ENCODE assay signal across 19 cellular contexts in the genomic region with DNA sequence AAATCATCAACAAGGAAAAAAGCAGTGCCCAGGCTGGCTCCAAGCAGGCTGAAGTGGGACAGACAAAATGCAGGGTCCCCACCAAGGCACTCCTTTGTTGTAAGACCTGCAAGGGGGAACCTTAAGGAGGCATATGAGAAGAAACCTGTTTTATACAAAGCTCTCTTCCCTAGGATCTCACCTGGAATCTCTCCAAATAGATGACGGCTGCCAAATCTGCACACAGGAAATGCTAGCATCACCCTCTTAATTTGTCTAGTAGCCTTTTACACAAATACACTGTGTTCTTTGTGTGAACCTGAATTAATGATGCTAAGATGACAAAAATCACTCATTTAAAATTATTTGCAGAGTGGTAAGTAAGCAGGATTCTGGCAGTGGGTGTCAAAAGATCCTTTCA.
DNase-seq lines count a peak whose midpoint lies in the region; ATAC-seq and TF ChIP-seq lines count a peak whose summit lies in the region.
"Had no signal": no experiment of that assay in that cellular context is flagged by ENCODE, and none has a peak within 500 bp of the region (broad histone marks: within the 10 kb centered on the region; RNA-seq: fewer than 3 reads in every experiment).

No MANE protein-coding gene starts in this region.

- H3K4me3 Mint-ChIP-seq in brain: peak overlapping the region in 1 of 5 experiments; percentile 12
- H3K4me3 Mint-ChIP-seq: activated CD4-positive, alpha-beta memory T cell treated with anti-CD3 and anti-CD28 coated beads, Interleukin-2, amount 10 ng/mL, durations not matched to agents 7 days and 5 days; activated naive CD8-positive, alpha-beta T cell treated with anti-CD3 and anti-CD28 coated beads, Interleukin-2, amount 10 ng/mL, durations not matched to agents 7 days and 5 days; mesothelial cell of epicardium; neural crest cell had no signal

- no peak for TF ChIP-seq CTCF in brain (conservative IDR thresholded peaks at IDR 0.05)

- no peak overlapping the region for H4K12ac ChIP-seq in trophoblast cell (ENCODE audit: low read depth, low read length)

- no peak overlapping the region for H3K4me3 ChIP-seq in trophoblast cell (ENCODE audit: low read depth, low read length)

- H3K79me1 ChIP-seq in trophoblast cell (ENCODE audit: low read length): no peaks in the 10 kb centered on the region

- H3K9ac ChIP-seq in trophoblast cell (ENCODE audit: low read length): no peak overlapping the region

- DNase-seq in Daoy (ENCODE audit: low read depth) (peak; percentile 33), NCI-H2196 (lab: John Stamatoyannopoulos, UW; ENCODE audit: unreplicated experiment) (peak; percentile 70), trophoblast cell (no peak), NCI-H1105 treated with DMSO at 0.1 percent for 48 hours (lab: John Stamatoyannopoulos, UW) (no peak)
- DNase-seq: activated CD4-positive, alpha-beta memory T cell treated with anti-CD3 and anti-CD28 coated beads, Interleukin-2, amount 10 ng/mL, durations not matched to agents 7 days and 5 days; activated naive CD8-positive, alpha-beta T cell treated with anti-CD3 and anti-CD28 coated beads, Interleukin-2, amount 10 ng/mL, durations not matched to agents 7 days and 5 days; activated T-cell treated with anti-CD3 and anti-CD28 coated beads, Interleukin-2, amount 50 U/mL, for 48 hours; cerebellar nuclear complex; KBM-7; kidney glomerular epithelial cell; NCI-H1436; NCI-H510A treated with DMSO at 0.1 percent for 48 hours had no signal

- no peak overlapping the region for H3K18ac ChIP-seq in trophoblast cell (ENCODE audit: low read length)

- ATAC-seq in GM19452 (IDR thresholded peaks at IDR 0.05; ENCODE audit: unreplicated experiment): no peak
- no peak for ATAC-seq in GM21447 (IDR thresholded peaks at IDR 0.05; ENCODE audit: unreplicated experiment)
- ATAC-seq: Panc1 had no signal

- no peaks in the 10 kb centered on the region for H3K36me3 ChIP-seq in trophoblast cell (ENCODE audit: control insufficient read depth in 1 of 2, insufficient read depth in 2 of 2, low read length in 2 of 2)

- H3K36me3 Mint-ChIP-seq in brain: no peaks in the 10 kb centered on the region
- H3K36me3 Mint-ChIP-seq: activated naive CD8-positive, alpha-beta T cell treated with anti-CD3 and anti-CD28 coated beads, Interleukin-2, amount 10 ng/mL, durations not matched to agents 7 days and 5 days; mesothelial cell of epicardium had no signal

- no peak overlapping the region for H3K4ac ChIP-seq in trophoblast cell (ENCODE audit: low read depth, low read length)

- H2BK120ac ChIP-seq in trophoblast cell (ENCODE audit: insufficient read depth, low read length, poor library complexity): no peak overlapping the region

- no peak overlapping the region for H3K27ac ChIP-seq in trophoblast cell (ENCODE audit: low read depth, low read length)

- no peak overlapping the region for H2BK5ac ChIP-seq in trophoblast cell (ENCODE audit: low read depth, low read length, poor library complexity)

- peak overlapping the region; percentile 17 for H2AFZ ChIP-seq in trophoblast cell (ENCODE audit: insufficient read depth, low read length, poor library complexity)

- no peak overlapping the region for H4K91ac ChIP-seq in trophoblast cell (ENCODE audit: low read depth, low read length)

- H3K23ac ChIP-seq in trophoblast cell (ENCODE audit: low read length): no peak overlapping the region

- peak overlapping the region in 3 of 5 experiments; percentile 32 to 67 (median 62) for H3K27ac Mint-ChIP-seq in brain
- H3K27ac Mint-ChIP-seq: activated CD4-positive, alpha-beta memory T cell treated with anti-CD3 and anti-CD28 coated beads, Interleukin-2, amount 10 ng/mL, durations not matched to agents 7 days and 5 days; activated naive CD8-positive, alpha-beta T cell treated with anti-CD3 and anti-CD28 coated beads, Interleukin-2, amount 10 ng/mL, durations not matched to agents 7 days and 5 days; mesothelial cell of epicardium had no signal

- no peak overlapping the region for H4K8ac ChIP-seq in trophoblast cell (ENCODE audit: low read depth, low read length)

- H3K79me2 ChIP-seq in trophoblast cell (ENCODE audit: control insufficient read depth, insufficient read depth, low read length, poor library complexity): no peaks in the 10 kb centered on the region

- H2AK5ac ChIP-seq in trophoblast cell (ENCODE audit: low read length): no peak overlapping the region

- no peaks in the 10 kb centered on the region for H3K9me3 ChIP-seq in trophoblast cell (ENCODE audit: insufficient read depth, low read depth, low read length)

- H2BK12ac ChIP-seq in trophoblast cell (ENCODE audit: low read length): no peak overlapping the region

- H3K4me1 ChIP-seq in trophoblast cell (ENCODE audit: control insufficient read depth in 1 of 2, insufficient read depth in 2 of 2, low read length in 2 of 2): no peaks in the 10 kb centered on the region

- H3K4me2 ChIP-seq in trophoblast cell (ENCODE audit: low read length): no peak overlapping the region

- no peaks in the 10 kb centered on the region for H3K9me3 Mint-ChIP-seq in brain
- H3K9me3 Mint-ChIP-seq: activated CD4-positive, alpha-beta memory T cell treated with anti-CD3 and anti-CD28 coated beads, Interleukin-2, amount 10 ng/mL, durations not matched to agents 7 days and 5 days; activated naive CD8-positive, alpha-beta T cell treated with anti-CD3 and anti-CD28 coated beads, Interleukin-2, amount 10 ng/mL, durations not matched to agents 7 days and 5 days; mesothelial cell of epicardium; neural crest cell had no signal

- H3K27me3 Mint-ChIP-seq in brain: peaks cover 7% of the 10 kb centered on the region
- H3K27me3 Mint-ChIP-seq: activated CD4-positive, alpha-beta memory T cell treated with anti-CD3 and anti-CD28 coated beads, Interleukin-2, amount 10 ng/mL, durations not matched to agents 7 days and 5 days had no signal

- peaks cover 19% of the 10 kb centered on the region for H3K4me1 Mint-ChIP-seq in brain
- H3K4me1 Mint-ChIP-seq: activated CD4-positive, alpha-beta memory T cell treated with anti-CD3 and anti-CD28 coated beads, Interleukin-2, amount 10 ng/mL, durations not matched to agents 7 days and 5 days; activated naive CD8-positive, alpha-beta T cell treated with anti-CD3 and anti-CD28 coated beads, Interleukin-2, amount 10 ng/mL, durations not matched to agents 7 days and 5 days had no signal

- H3K27me3 ChIP-seq in trophoblast cell (ENCODE audit: insufficient read depth, low read length): no peaks in the 10 kb centered on the region
- H3K27me3 ChIP-seq: foreskin keratinocyte had no signal

- H3K14ac ChIP-seq in trophoblast cell (ENCODE audit: low read length): no peak overlapping the region

- WGBS in trophoblast cell (ENCODE audit: extremely low coverage, insufficient coverage, insufficient read length): no CpG with 5 or more reads among the region's 1 CpG

Comparison
In these comparisons a context has a peak if more than half of its experiments do, and no peak if none do; other contexts are left out.
1. DNase-seq: peak in Daoy (single experiment) and NCI-H2196 (single experiment); none in trophoblast cell (0 of 2) and NCI-H1105 treated with DMSO at 0.1 percent for 48 hours (single experiment).